In the genomic region with DNA sequence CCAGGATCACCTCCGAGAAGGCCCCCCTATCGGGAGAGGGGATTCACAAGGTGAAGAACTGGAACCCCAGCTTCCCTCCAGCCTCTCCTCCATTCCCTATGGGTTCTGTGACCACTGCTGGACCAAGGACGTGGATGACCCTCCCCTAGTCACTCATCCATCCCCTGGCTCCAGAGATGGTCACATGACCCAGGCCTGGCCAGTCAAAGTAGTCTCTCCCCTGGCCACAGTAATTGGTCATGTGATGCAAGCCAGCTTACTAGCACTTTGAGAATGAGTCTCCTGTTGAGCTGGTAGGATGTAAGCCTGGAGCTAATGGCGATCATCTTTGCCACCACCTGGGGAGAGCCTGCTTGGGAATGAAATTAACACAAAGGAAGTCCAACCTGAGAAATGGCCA, we compare ENCODE assay signal across 25 cellular contexts. TPM values are rescaled to one million over a fixed set of nuclear protein-coding genes. Genes with fewer than 3 reads are reported as not detected.
DNase-seq lines count a peak whose midpoint lies in the region; ATAC-seq, FAIRE-seq and TF ChIP-seq lines count a peak whose summit lies in the region.
"Had no signal": no experiment of that assay in that cellular context is flagged by ENCODE, and none has a peak within 500 bp of the region (broad histone marks: within the 10 kb centered on the region; RNA-seq: fewer than 3 reads in every experiment).

No MANE protein-coding gene starts in this region.

- H3K4me1 Mint-ChIP-seq in nephron progenitor cell, result peaks cover 17% of the 10 kb centered on the region

- no peaks in the 10 kb centered on the region; the same call in 1 of the 2 replicates for H3K36me3 ChIP-seq in H7 (replicated peaks; ENCODE audit: control insufficient read depth, insufficient read depth, low read length)
- no peaks in the 10 kb centered on the region; a peak in 2 of 8 replicates for H3K36me3 ChIP-seq in H1 (ENCODE audit: control insufficient read depth in 2 of 4, insufficient read depth in 4 of 4, low read length in 3 of 4)

- FAIRE-seq in H1 (lab: Jason Lieb, UNC), result no peak
- FAIRE-seq: D721Med had no signal

- CTCF ChIA-PET in H1 (lab: Charles Lee; ENCODE audit: partially characterized antibody), result no interaction called here

- H3K79me1 ChIP-seq in H1 (ENCODE audit: low read depth, low read length), result no peaks in the 10 kb centered on the region

- POLR2A ChIA-PET in H1 (lab: Charles Lee; ENCODE audit: partially characterized antibody), result interaction anchor here (1.3 to 4.1 kb wide), 4 partner anchors 8 to 17 kb away, joined by 3 to 31 read pairs (median 8); a partner anchor contains a TSS

- TF ChIP-seq CTCF in H1 (IDR thresholded peaks at IDR 0.05; ENCODE audit: control extremely low read depth in 1 of 3, insufficient read depth in 1 of 3, low read depth in 1 of 3, low read length in 3 of 3) (no peak), nephron progenitor cell (IDR thresholded peaks at IDR 0.05) (no peak)

- H4K91ac ChIP-seq in H1 (replicated peaks; ENCODE audit: insufficient read length, low read length), result no peak overlapping the region

- no peak overlapping the region for H2BK5ac ChIP-seq in H1 (ENCODE audit: low read depth, low read length)

- H3K9ac ChIP-seq in H1 (replicated peaks in 1 of 4; ENCODE audit: extremely low read depth in 1 of 4, low read depth in 3 of 4, low read length in 3 of 4), result no peak overlapping the region; a peak in 1 of 7 replicates

- H3K27me3 Mint-ChIP-seq in nephron progenitor cell (ENCODE audit: low read depth, poor library complexity), result peaks cover 15% of the 10 kb centered on the region
- H3K27me3 Mint-ChIP-seq: activated CD4-positive, alpha-beta T cell treated with anti-CD3 and anti-CD28 coated beads, Interleukin-2, amount 10 ng/mL, durations not matched to agents 24 days and 14 days; activated T-cell treated with anti-CD3 and anti-CD28 coated beads, Interleukin-2, amount 50 U/mL, for 24 hours; progenitor cell of endocrine pancreas had no signal

- no peak overlapping the region for H3K4me2 ChIP-seq in H1 (ENCODE audit: insufficient read depth in 1 of 2, low read depth in 2 of 2, low read length in 2 of 2)

- no peak overlapping the region for H3K56ac ChIP-seq in H1 (replicated peaks; ENCODE audit: insufficient read length, low read depth, low read length)

- ATAC-seq in GM18868 (IDR thresholded peaks at IDR 0.05; ENCODE audit: unreplicated experiment) (no peak), GM18517 (IDR thresholded peaks at IDR 0.05; ENCODE audit: unreplicated experiment) (no peak)

- no peak overlapping the region for H2AK5ac ChIP-seq in H1 (ENCODE audit: low read depth, low read length)

- H3K23ac ChIP-seq in H1 (ENCODE audit: insufficient read length), result no peak overlapping the region

- no peak overlapping the region for H3K4ac ChIP-seq in H1 (replicated peaks; ENCODE audit: insufficient read length, low read depth, low read length)

- H3K23me2 ChIP-seq in H1 (ENCODE audit: low read depth, low read length), result peaks cover 7% of the 10 kb centered on the region

- no peak overlapping the region for H2BK12ac ChIP-seq in H1 (ENCODE audit: low read depth, low read length)

- TF ChIP-seq EP300 in H1 (IDR thresholded peaks at IDR 0.05; ENCODE audit: borderline replicate concordance in 1 of 2, low read depth in 2 of 2, low read length in 2 of 2), result no peak

- H2BK15ac ChIP-seq in H1 (ENCODE audit: low read length), result no peak overlapping the region

- 74% methylated on average over 4 of the region's 4 CpGs; no CpG with 5 or more reads in 1 of the 2 experiments for WGBS in H1 (ENCODE audit: extremely low coverage in 1 of 2, insufficient coverage in 1 of 2, insufficient read length in 1 of 2, insufficient replicate concordance in 2 of 2, low coverage in 1 of 2, low lambda C conversion rate in 2 of 2, missing lambda C conversion rate in 1 of 2), 2 experiments

- TF ChIP-seq POLR2A in H1 (IDR thresholded peaks at IDR 0.05; ENCODE audit: control extremely low read depth in 1 of 2, low read depth in 2 of 2, low read length in 2 of 2), result no peak

- no peak overlapping the region; the same call in 1 of the 2 replicates for H4K8ac ChIP-seq in H1 (ENCODE audit: extremely low read depth, insufficient read depth, low read length)

- no peaks in the 10 kb centered on the region for H3K79me2 ChIP-seq in H1 (ENCODE audit: control insufficient read depth in 1 of 2, insufficient read depth in 2 of 2, low read length in 2 of 2)

- H3K27ac ChIP-seq in H1 (ENCODE audit: low read depth, low read length), result no peak overlapping the region
- H3K27ac ChIP-seq: RWPE1, VCaP had no signal

- no peaks in the 10 kb centered on the region for H3K9me3 ChIP-seq in H1 (ENCODE audit: insufficient read depth in 2 of 2, low read depth in 1 of 2, low read length in 1 of 2)

- peak overlapping the region; percentile 25 for H3K27ac Mint-ChIP-seq in nephron progenitor cell
- H3K27ac Mint-ChIP-seq: activated CD4-positive, alpha-beta T cell treated with anti-CD3 and anti-CD28 coated beads, Interleukin-2, amount 10 ng/mL, durations not matched to agents 24 days and 14 days; CD4-positive, CD25-positive, alpha-beta regulatory T cell; progenitor cell of endocrine pancreas; T-helper 2 cell treated with Interferon-gamma antibody and Interleukin-4, amounts not matched to agents 5 μg/mL and 100 μg/mL, for 36 hours had no signal

- H2BK20ac ChIP-seq in H1 (ENCODE audit: low read length), result no peak overlapping the region

- no peak overlapping the region for H3K14ac ChIP-seq in H1 (ENCODE audit: insufficient read length)

- H4K20me1 ChIP-seq in H1 (replicated peaks in 1 of 2; ENCODE audit: control insufficient read depth in 1 of 2, insufficient read depth in 2 of 2, low read length in 2 of 2), result peaks cover 0 to 7% of the 10 kb centered on the region in 2 experiments

- H4K5ac ChIP-seq in H1 (ENCODE audit: insufficient read length, low read depth, low read length), result peak overlapping the region; percentile 44

- no peak overlapping the region for H2BK120ac ChIP-seq in H1 (replicated peaks; ENCODE audit: low read depth, low read length)

- DNase-seq in H7 (peak; percentile 77), NCI-H69 (lab: John Stamatoyannopoulos, UW) (peak; percentile 6), H1 (ENCODE audit: low read depth in 1 of 2, low spot score in 2 of 2) (peak in 1 of 2 experiments; percentile 49), nephron progenitor cell (no peak), superior temporal gyrus (ENCODE audit: extremely low spot score) (no peak), UCSD-AML1 (lab: John Stamatoyannopoulos, UW; ENCODE audit: unreplicated experiment) (no peak)
- DNase-seq: activated CD4-positive, alpha-beta T cell treated with anti-CD3 and anti-CD28 coated beads, Interleukin-2, amount 10 ng/mL, durations not matched to agents 24 days and 14 days; activated T-cell treated with anti-CD3 and anti-CD28 coated beads, Interleukin-2, amount 50 U/mL, for 24 hours; CD4-positive, CD25-positive, alpha-beta regulatory T cell; glutamatergic neuron; GOT3; NCI-H1105 treated with DMSO at 0.1 percent for 48 hours; NCI-H2029 treated with DMSO at 0.1 percent for 48 hours; NCI-H2227 treated with DMSO at 0.1 percent for 48 hours; NCI-H774; stimulated activated naive CD4-positive, alpha-beta T cell treated with Interleukin-2 at 50 U/mL for 16 hours had no signal

- no peak overlapping the region for H3K4me3 Mint-ChIP-seq in nephron progenitor cell
- H3K4me3 Mint-ChIP-seq: activated CD4-positive, alpha-beta T cell treated with anti-CD3 and anti-CD28 coated beads, Interleukin-2, amount 10 ng/mL, durations not matched to agents 24 days and 14 days; activated T-cell treated with anti-CD3 and anti-CD28 coated beads, Interleukin-2, amount 50 U/mL, for 24 hours; IgD-negative memory B cell; neural crest cell; T-helper 2 cell treated with Interferon-gamma antibody and Interleukin-4, amounts not matched to agents 5 μg/mL and 100 μg/mL, for 36 hours had no signal

- TF ChIP-seq RAD21 in H1 (IDR thresholded peaks at IDR 0.05 in 1 of 2, conservative IDR thresholded peaks at IDR 0.05 in 1 of 2; ENCODE audit: low read depth in 2 of 2, low read length in 2 of 2), result no peak

- peaks cover 0 to 10% (median 2%) of the 10 kb centered on the region in 4 experiments; a peak in 1 of 7 replicates for H3K4me1 ChIP-seq in H1 (replicated peaks in 1 of 4; ENCODE audit: control insufficient read depth in 3 of 4, insufficient read depth in 4 of 4, low read length in 3 of 4)

- H3K4me3 ChIP-seq in H7 (ENCODE audit: insufficient read depth, low read depth, low read length) (no peak overlapping the region), H1 (ENCODE audit: extremely low read depth in 1 of 4, insufficient read depth in 2 of 4, low read depth in 3 of 4, low read length in 4 of 4) (no peak overlapping the region)

- H3K9me3 Mint-ChIP-seq in nephron progenitor cell, result no peaks in the 10 kb centered on the region
- H3K9me3 Mint-ChIP-seq: activated CD4-positive, alpha-beta T cell treated with anti-CD3 and anti-CD28 coated beads, Interleukin-2, amount 10 ng/mL, durations not matched to agents 24 days and 14 days; activated T-cell treated with anti-CD3 and anti-CD28 coated beads, Interleukin-2, amount 50 U/mL, for 24 hours; IgD-negative memory B cell; neural crest cell; T-helper 2 cell treated with Interferon-gamma antibody and Interleukin-4, amounts not matched to agents 5 μg/mL and 100 μg/mL, for 36 hours had no signal

- H3K18ac ChIP-seq in H1 (ENCODE audit: extremely low read depth, low read length), result no peak overlapping the region

- H3K27me3 ChIP-seq in H7 (ENCODE audit: control insufficient read depth, insufficient read depth, low read length) (peaks cover 7% of the 10 kb centered on the region), H1 (replicated peaks in 1 of 4; ENCODE audit: control insufficient read depth in 3 of 4, extremely low read depth in 1 of 4, insufficient read depth in 3 of 4, low read length in 3 of 4) (peaks cover 0 to 16% (median 14%) of the 10 kb centered on the region in 4 experiments; a peak in 4 of 7 replicates)

- H2AFZ ChIP-seq in H1 (ENCODE audit: low read length), result no peak overlapping the region

- peaks cover 9% of the 10 kb centered on the region for H3K36me3 Mint-ChIP-seq in nephron progenitor cell (ENCODE audit: low read depth)

RNA-seq across cellular contexts. Expression of a gene that starts 3.9 kb away (rescaled TPM):
- 5.1 and 10.7 TPM in 2 replicates for total RNA-seq in H7 (2014; rRNA removed; shearing (Covaris generic))
- 4.8 and 4.9 TPM in 2 replicates for total RNA-seq in H1 (2021; fragmentation: NEBNext Ultra II Directional; extraction: Animal tissue kit (Norgen Biotek cat#: 25700))
- 5.1 and 5.3 TPM in 2 replicates for polyA plus RNA-seq in H1 (2011; rRNA removed)
- polyA plus RNA-seq in H1 (2011; cell fraction: cytosol; rRNA removed), result 7.3 TPM
- polyA plus RNA-seq in H1 (2011; cell fraction: nucleus; rRNA removed), result 8.2 TPM
- polyA plus RNA-seq in H1 (2012, experiment 1 of 2), result 4.7 to 7.7 TPM (median 5.8 TPM) in 4 replicates
- 7.0 TPM for polyA plus RNA-seq in H1 (2012, experiment 2 of 2)
- 4.5 TPM for polyA plus RNA-seq in H1 (2013, experiment 1 of 2)
- 4.5 TPM for polyA plus RNA-seq in H1 (2013, experiment 2 of 2)
- polyA minus RNA-seq in H1 (2011; rRNA and poly(A)+ RNA removed), result 2.3 and 3.1 TPM in 2 replicates
- 2.9 TPM for polyA minus RNA-seq in H1 (2011; cell fraction: cytosol; rRNA and poly(A)+ RNA removed)
- 5.8 TPM for polyA minus RNA-seq in H1 (2011; cell fraction: nucleus; rRNA and poly(A)+ RNA removed)

RNA-seq across cellular contexts. Expression of a gene that starts 16.1 kb away (rescaled TPM):
- total RNA-seq in H7 (2014; rRNA removed; shearing (Covaris generic)), result 17.7 and 29.3 TPM in 2 replicates
- 29.6 and 31.2 TPM in 2 replicates for total RNA-seq in H1 (2021; fragmentation: NEBNext Ultra II Directional; extraction: Animal tissue kit (Norgen Biotek cat#: 25700))
- polyA plus RNA-seq in H1 (2011; rRNA removed), result 46.8 and 58.1 TPM in 2 replicates
- 43.7 TPM for polyA plus RNA-seq in H1 (2011; cell fraction: cytosol; rRNA removed)
- 68.1 TPM for polyA plus RNA-seq in H1 (2011; cell fraction: nucleus; rRNA removed)
- polyA plus RNA-seq in H1 (2012, experiment 1 of 2), result 27.5 to 32.7 TPM (median 30.0 TPM) in 4 replicates
- polyA plus RNA-seq in H1 (2012, experiment 2 of 2), result 32.6 TPM
- polyA plus RNA-seq in H1 (2013, experiment 1 of 2), result 35.1 TPM
- 33.4 TPM for polyA plus RNA-seq in H1 (2013, experiment 2 of 2)
- polyA minus RNA-seq in H1 (2011; rRNA and poly(A)+ RNA removed), result 75.8 and 82.3 TPM in 2 replicates
- 31.4 TPM for polyA minus RNA-seq in H1 (2011; cell fraction: cytosol; rRNA and poly(A)+ RNA removed)
- polyA minus RNA-seq in H1 (2011; cell fraction: nucleus; rRNA and poly(A)+ RNA removed), result 70.6 TPM

RNA-seq across cellular contexts. Expression of a gene that starts 26.4 kb away (rescaled TPM):
- 76.0 and 79.6 TPM in 2 replicates for total RNA-seq in H7 (2014; rRNA removed; shearing (Covaris generic))
- total RNA-seq in H1 (2021; fragmentation: NEBNext Ultra II Directional; extraction: Animal tissue kit (Norgen Biotek cat#: 25700)), result 50.3 and 55.2 TPM in 2 replicates
- polyA plus RNA-seq in H1 (2011; rRNA removed), result 43.4 and 51.2 TPM in 2 replicates
- polyA plus RNA-seq in H1 (2011; cell fraction: cytosol; rRNA removed), result 45.7 TPM
- polyA plus RNA-seq in H1 (2011; cell fraction: nucleus; rRNA removed), result 57.8 TPM
- polyA plus RNA-seq in H1 (2012, experiment 1 of 2), result 37.4 to 51.1 TPM (median 48.0 TPM) in 4 replicates
- 61.3 TPM for polyA plus RNA-seq in H1 (2012, experiment 2 of 2)
- polyA plus RNA-seq in H1 (2013, experiment 1 of 2), result 38.5 TPM
- polyA plus RNA-seq in H1 (2013, experiment 2 of 2), result 39.6 TPM
- 19.6 and 23.4 TPM in 2 replicates for polyA minus RNA-seq in H1 (2011; rRNA and poly(A)+ RNA removed)
- 26.8 TPM for polyA minus RNA-seq in H1 (2011; cell fraction: cytosol; rRNA and poly(A)+ RNA removed)
- 22.5 TPM for polyA minus RNA-seq in H1 (2011; cell fraction: nucleus; rRNA and poly(A)+ RNA removed)

RNA-seq across cellular contexts. Expression of a gene that starts 27.0 kb away (rescaled TPM):
- total RNA-seq in H7 (2014; rRNA removed; shearing (Covaris generic)), result 207 and 239 TPM in 2 replicates
- 153 and 154 TPM in 2 replicates for total RNA-seq in H1 (2021; fragmentation: NEBNext Ultra II Directional; extraction: Animal tissue kit (Norgen Biotek cat#: 25700))
- 108 and 138 TPM in 2 replicates for polyA plus RNA-seq in H1 (2011; rRNA removed)
- polyA plus RNA-seq in H1 (2011; cell fraction: cytosol; rRNA removed), result 123 TPM
- polyA plus RNA-seq in H1 (2011; cell fraction: nucleus; rRNA removed), result 57.4 TPM
- polyA plus RNA-seq in H1 (2012, experiment 1 of 2), result 147 to 182 TPM (median 160 TPM) in 4 replicates
- 285 TPM for polyA plus RNA-seq in H1 (2012, experiment 2 of 2)
- 80.2 TPM for polyA plus RNA-seq in H1 (2013, experiment 1 of 2)
- polyA plus RNA-seq in H1 (2013, experiment 2 of 2), result 79.8 TPM
- 107 and 117 TPM in 2 replicates for polyA minus RNA-seq in H1 (2011; rRNA and poly(A)+ RNA removed)
- 126 TPM for polyA minus RNA-seq in H1 (2011; cell fraction: cytosol; rRNA and poly(A)+ RNA removed)
- 71.0 TPM for polyA minus RNA-seq in H1 (2011; cell fraction: nucleus; rRNA and poly(A)+ RNA removed)

RNA-seq across cellular contexts. Expression of a gene that starts 34.3 kb away (rescaled TPM):
- total RNA-seq in H7 (2014; rRNA removed; shearing (Covaris generic)), result 21.1 and 24.0 TPM in 2 replicates
- 21.7 and 27.7 TPM in 2 replicates for total RNA-seq in H1 (2021; fragmentation: NEBNext Ultra II Directional; extraction: Animal tissue kit (Norgen Biotek cat#: 25700))
- 11.3 and 16.3 TPM in 2 replicates for polyA plus RNA-seq in H1 (2011; rRNA removed)
- 16.2 TPM for polyA plus RNA-seq in H1 (2011; cell fraction: cytosol; rRNA removed)
- 39.8 TPM for polyA plus RNA-seq in H1 (2011; cell fraction: nucleus; rRNA removed)
- polyA plus RNA-seq in H1 (2012, experiment 1 of 2), result 14.0 to 20.6 TPM (median 19.7 TPM) in 4 replicates
- polyA plus RNA-seq in H1 (2012, experiment 2 of 2), result 9.8 TPM
- 12.4 TPM for polyA plus RNA-seq in H1 (2013, experiment 1 of 2)
- polyA plus RNA-seq in H1 (2013, experiment 2 of 2), result 11.0 TPM
- 13.9 and 19.8 TPM in 2 replicates for polyA minus RNA-seq in H1 (2011; rRNA and poly(A)+ RNA removed)
- 16.2 TPM for polyA minus RNA-seq in H1 (2011; cell fraction: cytosol; rRNA and poly(A)+ RNA removed)
- polyA minus RNA-seq in H1 (2011; cell fraction: nucleus; rRNA and poly(A)+ RNA removed), result 21.4 TPM

Comparison
In these comparisons a context has a peak if more than half of its experiments do, and no peak if none do; other contexts are left out.
1. DNase-seq: peak in H7 (single experiment) and NCI-H69 (single experiment); none in nephron progenitor cell (single experiment), superior temporal gyrus (single experiment) and UCSD-AML1 (single experiment).